ENCODE assay signal across 8 cellular contexts in genomic region chr9:85610074-85610855, GRCh38.
DNase-seq lines count a peak whose midpoint lies in the region; ATAC-seq, FAIRE-seq and TF ChIP-seq lines count a peak whose summit lies in the region.

No MANE protein-coding gene starts in this region.

- FAIRE-seq in bronchial epithelial cell (lab: Jason Lieb, UNC): no peak
- FAIRE-seq in islet of Langerhans (lab: Jason Lieb, UNC): peak; percentile 100

- no peaks in the 10 kb centered on the region for H3K9me3 Mint-ChIP-seq in stimulated activated memory B cell treated with anti-CD40 and anti-IgM and Interleukin-4, amounts not matched to agents 10 μg/mL and 1 μg/mL and 100 μg/mL, for 72 hours

- H3K27ac ChIP-seq in RWPE1: no peak overlapping the region

- peaks cover 6% of the 10 kb centered on the region for H3K4me1 Mint-ChIP-seq in stimulated activated memory B cell treated with anti-CD40 and anti-IgM and Interleukin-4, amounts not matched to agents 10 μg/mL and 1 μg/mL and 100 μg/mL, for 72 hours

- no peaks in the 10 kb centered on the region for H3K27me3 Mint-ChIP-seq in stimulated activated memory B cell treated with anti-CD40 and anti-IgM and Interleukin-4, amounts not matched to agents 10 μg/mL and 1 μg/mL and 100 μg/mL, for 72 hours

- no peak overlapping the region for H3K4me3 Mint-ChIP-seq in stimulated activated memory B cell treated with anti-CD40 and anti-IgM and Interleukin-4, amounts not matched to agents 10 μg/mL and 1 μg/mL and 100 μg/mL, for 72 hours

- no peak overlapping the region for H3K4me3 ChIP-seq in H7 (ENCODE audit: insufficient read depth, low read depth, low read length)
- no peak overlapping the region for H3K4me3 ChIP-seq in bronchial epithelial cell (ENCODE audit: low read depth, low read length)

- peak; percentile 87 for ATAC-seq in stimulated activated memory B cell treated with anti-CD40 and anti-IgM and Interleukin-4, amounts not matched to agents 10 μg/mL and 1 μg/mL and 100 μg/mL, for 72 hours

- peak in 5 of 6 experiments; percentile 3 to 72 (median 51) for DNase-seq in stimulated activated naive CD4-positive, alpha-beta T cell (lab: John Stamatoyannopoulos, UW)
- DNase-seq in stimulated activated naive CD4-positive, alpha-beta T cell treated with Interleukin-2 at 50 U/mL for 16 hours (lab: John Stamatoyannopoulos, UW): no peak
- DNase-seq in H7 (peak; percentile 62), Kasumi-1 (lab: John Stamatoyannopoulos, UW) (peak; percentile 89 to 93), RWPE1 (ENCODE audit: low spot score) (peak; percentile 92), bronchial epithelial cell (ENCODE audit: low read depth) (peak; percentile 65)

- H3K27me3 ChIP-seq in H7 (ENCODE audit: control insufficient read depth, insufficient read depth, low read length) (no peaks in the 10 kb centered on the region), bronchial epithelial cell (ENCODE audit: control insufficient read depth, insufficient read depth, low read length) (no peaks in the 10 kb centered on the region)

- H3K36me3 ChIP-seq in H7 (replicated peaks; ENCODE audit: control insufficient read depth, insufficient read depth, low read length) (no peaks in the 10 kb centered on the region), bronchial epithelial cell (ENCODE audit: control insufficient read depth, insufficient read depth, low read length) (no peaks in the 10 kb centered on the region)

- POLR2A ChIA-PET in RWPE1 (lab: Yijun Ruan, JAX; ENCODE audit: low non-redundant PET): no interaction called here

- H3K27ac Mint-ChIP-seq in stimulated activated memory B cell treated with anti-CD40 and anti-IgM and Interleukin-4, amounts not matched to agents 10 μg/mL and 1 μg/mL and 100 μg/mL, for 72 hours: peak overlapping the region; percentile 48

- H3K36me3 Mint-ChIP-seq in stimulated activated memory B cell treated with anti-CD40 and anti-IgM and Interleukin-4, amounts not matched to agents 10 μg/mL and 1 μg/mL and 100 μg/mL, for 72 hours: peaks cover 15% of the 10 kb centered on the region

- TF ChIP-seq CTCF in RWPE1 (conservative IDR thresholded peaks at IDR 0.05; ENCODE audit: low read depth) (peak; percentile 83), bronchial epithelial cell (IDR thresholded peaks at IDR 0.05; ENCODE audit: insufficient read depth, low read length, severe bottlenecking) (peak; percentile 59)

- CTCF ChIA-PET in RWPE1 (lab: Yijun Ruan, JAX): interaction anchor here (0.5 to 1.9 kb wide), 45 partner anchors 12 to 1295 kb away, joined by 3 to 12 read pairs (median 4); no protein-coding TSS in a partner anchor
